In genomic region chr11:9003573-9004309, GRCh38 we compare ENCODE assay signal across 8 cellular contexts. TPM values are rescaled to one million over a fixed set of nuclear protein-coding genes. Genes with fewer than 3 reads are reported as not detected.
A peak's percentile ranks its signal among the peaks of the same experiment; 100 is the strongest.
DNase-seq lines count a peak whose midpoint lies in the region; TF ChIP-seq lines count a peak whose summit lies in the region.

Gene NRIP3 (minus strand): TSS chr11:9004001. CDS start chr11:9003935, 66 bp downstream.

- peaks cover 25 to 31% of the 10 kb centered on the region in 2 experiments for H3K4me1 ChIP-seq in neutrophil (ENCODE audit: control insufficient read depth in 1 of 2, insufficient read depth in 1 of 2, low read depth in 1 of 2, low read length in 1 of 2)
- peaks cover 19% of the 10 kb centered on the region for H3K4me1 ChIP-seq in stomach smooth muscle (ENCODE audit: control insufficient read depth, insufficient read depth, low read length)
- no peaks in the 10 kb centered on the region for H3K4me1 ChIP-seq in OCI-LY7 (ENCODE audit: insufficient read depth, low read length, poor library complexity, severe bottlenecking)

- H3K36me3 ChIP-seq in neutrophil: no peaks in the 10 kb centered on the region
- H3K36me3 ChIP-seq in stomach smooth muscle (ENCODE audit: control insufficient read depth in 2 of 2, insufficient read depth in 2 of 2, low read length in 2 of 2): no peaks in the 10 kb centered on the region
- no peaks in the 10 kb centered on the region for H3K36me3 ChIP-seq in OCI-LY7 (ENCODE audit: insufficient read depth, low read length)

- intact Hi-C loops in activated naive CD4-positive, alpha-beta T cell treated with anti-CD3 and anti-CD28 coated beads for 36 hours (cut with micrococcal nuclease): loop anchor here (1.0 to 10.0 kb wide), 7 partner anchors 57 to 1451 kb away; partner anchors contain the start of genes AKIP1, AMPD3, RPL27A and TRIM66
- intact Hi-C loops in OCI-LY7 (cut with micrococcal nuclease; ENCODE audit: unreplicated experiment): no loop called here

- no peak within 1 kb of the TSS for H2AFZ ChIP-seq in OCI-LY7 (ENCODE audit: low read length)

- H3K79me2 ChIP-seq in OCI-LY7 (ENCODE audit: insufficient read depth, low read depth, low read length): no peaks in the 10 kb centered on the region

- peaks cover 73% of the 10 kb centered on the region for H3K27me3 ChIP-seq in neutrophil
- no peaks in the 10 kb centered on the region for H3K27me3 ChIP-seq in stomach smooth muscle (ENCODE audit: control insufficient read depth in 1 of 2, insufficient read depth in 2 of 2, low read length in 2 of 2)

- H3K36me3 Mint-ChIP-seq in activated naive CD4-positive, alpha-beta T cell treated with anti-CD3 and anti-CD28 coated beads for 36 hours (ENCODE audit: low read depth): no peaks in the 10 kb centered on the region

- H3K9me3 ChIP-seq in neutrophil: no peaks in the 10 kb centered on the region
- H3K9me3 ChIP-seq in stomach smooth muscle (ENCODE audit: control insufficient read depth in 2 of 2, low read length in 2 of 2): no peaks in the 10 kb centered on the region
- no peaks in the 10 kb centered on the region for H3K9me3 ChIP-seq in OCI-LY7 (ENCODE audit: low read length)

- no peak within 1 kb of the TSS for H3K27ac ChIP-seq in neutrophil
- H3K27ac ChIP-seq in stomach smooth muscle (ENCODE audit: low read length): no peak within 1 kb of the TSS
- no peak within 1 kb of the TSS for H3K27ac ChIP-seq in OCI-LY7 (ENCODE audit: low read depth, low read length, poor library complexity, severe bottlenecking)

- DNase-seq in DMS79 treated with DMSO at 0.1 percent for 48 hours (lab: John Stamatoyannopoulos, UW) (peak; percentile 26), HK-2 (ENCODE audit: unreplicated experiment) (peak; percentile 77), SK-MEL-5 (ENCODE audit: low read depth, low spot score) (peak; percentile 20), germinal center (ENCODE audit: low spot score) (peak; percentile 74), OCI-LY7 (ENCODE audit: low spot score) (no peak)
- DNase-seq in activated naive CD4-positive, alpha-beta T cell treated with anti-CD3 and anti-CD28 coated beads for 36 hours: peak; percentile 67

- TF ChIP-seq CTCF in neutrophil (IDR thresholded peaks at IDR 0.05) (no peak), OCI-LY7 (conservative IDR thresholded peaks at IDR 0.05; ENCODE audit: low read length) (no peak)

- H3K4me3 ChIP-seq in neutrophil (ENCODE audit: low read depth in 1 of 2, low read length in 1 of 2) (peak within 1 kb of the TSS; percentile 54 to 66), stomach smooth muscle (ENCODE audit: low read length in 2 of 2) (peak within 1 kb of the TSS; percentile 65 to 72), OCI-LY7 (ENCODE audit: low read depth, low read length, poor library complexity, severe bottlenecking) (no peak within 1 kb of the TSS)

- peak within 1 kb of the TSS; percentile 0 to 58 for H3K9ac ChIP-seq in stomach smooth muscle (ENCODE audit: low read length in 2 of 2)

- H3K4me1 Mint-ChIP-seq in activated naive CD4-positive, alpha-beta T cell treated with anti-CD3 and anti-CD28 coated beads for 36 hours (ENCODE audit: low read depth): peaks cover 24% of the 10 kb centered on the region

- no peaks in the 10 kb centered on the region for H3K9me3 Mint-ChIP-seq in activated naive CD4-positive, alpha-beta T cell treated with anti-CD3 and anti-CD28 coated beads for 36 hours

- no TSS peak for BruUV-seq in OCI-LY7 (replicated peaks; lab: Mats Ljungman, UMichigan)

- H3K27ac Mint-ChIP-seq in activated naive CD4-positive, alpha-beta T cell treated with anti-CD3 and anti-CD28 coated beads for 36 hours: no peak within 1 kb of the TSS

- H3K4me2 ChIP-seq in OCI-LY7 (ENCODE audit: low read length): no peak within 1 kb of the TSS

- POLR2A ChIA-PET in OCI-LY7 (lab: Charles Lee): no interaction called here

- CTCF ChIA-PET in activated naive CD4-positive, alpha-beta T cell treated with anti-CD3 and anti-CD28 coated beads for 36 hours (lab: Charles Lee): interaction anchor here (0.7 to 1.5 kb wide), 4 partner anchors 12 to 134 kb away, joined by 3 to 5 read pairs (median 3); no protein-coding TSS in a partner anchor
- CTCF ChIA-PET in OCI-LY7 (lab: Charles Lee; ENCODE audit: unreplicated experiment): no interaction called here

- H3K27me3 Mint-ChIP-seq in activated naive CD4-positive, alpha-beta T cell treated with anti-CD3 and anti-CD28 coated beads for 36 hours (ENCODE audit: low read depth): peaks cover 33% of the 10 kb centered on the region

- in situ Hi-C loops in SK-MEL-5 (cut with HindIII; ENCODE audit: low pct_unique_long_range_greater_than_20kb, low sequenced_read_pairs): no loop called here

- H4K20me1 ChIP-seq in OCI-LY7 (ENCODE audit: insufficient read depth, low read length): no peaks in the 10 kb centered on the region

- H3K4me3 Mint-ChIP-seq in activated naive CD4-positive, alpha-beta T cell treated with anti-CD3 and anti-CD28 coated beads for 36 hours: peak within 1 kb of the TSS; percentile 68

- no peaks in the 10 kb centered on the region for H3K9me2 ChIP-seq in OCI-LY7 (ENCODE audit: insufficient read depth, low read length)

RNA-seq across cellular contexts. Expression of gene NRIP3, which starts in this region (rescaled TPM):
- 9.7 and 11.1 TPM in 2 replicates for total RNA-seq in SK-MEL-5 (2014; rRNA removed; shearing (Covaris generic))
- polyA plus RNA-seq in SK-MEL-5 (2015; cell fraction: cytosol; rRNA removed): 12.6 and 18.8 TPM in 2 replicates
- 8.6 and 20.7 TPM in 2 replicates for polyA plus RNA-seq in SK-MEL-5 (2015; cell fraction: nucleus; rRNA removed)
- 1 to 10 TPM; 3.0 to 3.5 TPM for total RNA-seq in activated naive CD4-positive, alpha-beta T cell treated with anti-CD3 and anti-CD28 coated beads for 36 hours
- not detected in 2 replicates for total RNA-seq in OCI-LY7 (2014; rRNA removed; shearing (Covaris generic))
- not detected in 2 replicates for total RNA-seq in OCI-LY7 (2022)
